27 cellular contexts compared by ENCODE assay signal in the genomic region with DNA sequence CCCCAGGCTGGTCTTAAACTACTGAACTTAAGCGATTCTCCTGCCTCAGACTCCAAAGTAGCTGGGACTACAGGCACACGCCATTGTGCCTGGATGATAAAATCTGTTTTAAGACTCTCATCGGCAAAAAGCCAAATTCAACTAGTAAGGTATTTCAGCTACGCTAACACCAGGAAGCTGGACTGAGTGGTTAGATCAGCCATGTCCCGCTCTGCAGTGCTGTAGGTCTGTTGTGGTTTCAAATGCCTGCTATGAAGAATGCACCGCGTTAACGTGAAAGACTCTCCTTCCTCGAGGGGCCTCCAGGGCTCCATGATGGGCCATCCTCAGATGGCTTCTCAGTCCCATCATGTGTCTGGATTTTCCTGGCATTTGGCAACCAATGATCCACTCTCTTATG.
"Had no signal": no experiment of that assay in that cellular context is flagged by ENCODE, and none has a peak within 500 bp of the region (broad histone marks: within the 10 kb centered on the region; RNA-seq: fewer than 3 reads in every experiment).

No MANE protein-coding gene starts in this region.

- H3K27ac Mint-ChIP-seq: naive thymus-derived CD4-positive, alpha-beta T cell; natural killer cell treated with Interleukin-12 subunit alpha and Interleukin-12 subunit beta and Interleukin-15 and Interleukin-18, amount 100 ng/mL, for 72 hours; stimulated activated memory B cell treated with anti-CD40 and anti-IgM and Interleukin-4, amounts not matched to agents 10 μg/mL and 1 μg/mL and 100 μg/mL, for 72 hours had no signal

- H3K36me3 Mint-ChIP-seq: naive thymus-derived CD4-positive, alpha-beta T cell; natural killer cell treated with Interleukin-12 subunit alpha and Interleukin-12 subunit beta and Interleukin-15 and Interleukin-18, amount 100 ng/mL, for 72 hours; stimulated activated memory B cell treated with anti-CD40 and anti-IgM and Interleukin-4, amounts not matched to agents 10 μg/mL and 1 μg/mL and 100 μg/mL, for 72 hours had no signal

- H3K36me3 ChIP-seq: left lung, lower lobe of right lung, pancreas, right atrium auricular region, right lobe of liver, stomach, thyroid gland, transverse colon, upper lobe of right lung had no signal

- H3K4me1 ChIP-seq: left lung, lower lobe of right lung, pancreas, right lobe of liver, stomach, testis, thyroid gland, transverse colon, upper lobe of right lung had no signal

- ATAC-seq: left colon; left lung; lower lobe of right lung; mucosa of descending colon; naive thymus-derived CD4-positive, alpha-beta T cell; natural killer cell treated with Interleukin-12 subunit alpha and Interleukin-12 subunit beta and Interleukin-15 and Interleukin-18, amount 100 ng/mL, for 72 hours; pancreas; right lobe of liver; upper lobe of right lung had no signal

- H3K4me1 Mint-ChIP-seq: naive thymus-derived CD4-positive, alpha-beta T cell; stimulated activated memory B cell treated with anti-CD40 and anti-IgM and Interleukin-4, amounts not matched to agents 10 μg/mL and 1 μg/mL and 100 μg/mL, for 72 hours had no signal

- H3K4me3 ChIP-seq: left lung, lower lobe of right lung, mucosa of descending colon, pancreas, right atrium auricular region, right lobe of liver, smooth muscle cell, stomach, testis, thyroid gland, transverse colon, upper lobe of right lung had no signal

- H3K9me3 Mint-ChIP-seq: natural killer cell treated with Interleukin-12 subunit alpha and Interleukin-12 subunit beta and Interleukin-15 and Interleukin-18, amount 100 ng/mL, for 72 hours; stimulated activated memory B cell treated with anti-CD40 and anti-IgM and Interleukin-4, amounts not matched to agents 10 μg/mL and 1 μg/mL and 100 μg/mL, for 72 hours had no signal

- DNase-seq: hippocampal formation; kidney; left colon; left lung; lower lobe of right lung; midbrain; mucosa of descending colon; naive thymus-derived CD4-positive, alpha-beta T cell; nucleus accumbens; pancreas; right lobe of liver; stimulated activated CD4-positive, alpha-beta T cell treated with anti-CD3 and anti-CD28 coated beads, Interleukin-1b, Interleukin-23, amount 100 ng/mL, for 48 hours; stimulated activated CD4-positive, alpha-beta T cell treated with anti-CD3 and anti-CD28 coated beads, Interleukin-2, amount 100 ng/mL, for 48 hours; stimulated activated CD4-positive, alpha-beta T cell treated with anti-CD3 and anti-CD28 coated beads, Interleukin-4, amount 100 ng/mL, for 4 hours; stimulated activated CD8-positive, alpha-beta memory T cell treated with anti-CD3 and anti-CD28 coated beads, Interleukin-4, amount 100 ng/mL, for 48 hours; stimulated activated naive CD8-positive, alpha-beta T cell treated with anti-CD3 and anti-CD28 coated beads, Interleukin-15, Interleukin-2, amounts not matched to agents 100 U/mL and 50 U/mL, for 24 hours; stomach; testis; thyroid gland; transverse colon; upper lobe of right lung had no signal

- H3K27me3 ChIP-seq: left lung, pancreas, right atrium auricular region, right lobe of liver, testis, thyroid gland, upper lobe of right lung had no signal

- FAIRE-seq: islet of Langerhans, kidney, pancreas, urothelium cell line had no signal

- H3K4me3 Mint-ChIP-seq: naive thymus-derived CD4-positive, alpha-beta T cell; natural killer cell treated with Interleukin-12 subunit alpha and Interleukin-12 subunit beta and Interleukin-15 and Interleukin-18, amount 100 ng/mL, for 72 hours; stimulated activated memory B cell treated with anti-CD40 and anti-IgM and Interleukin-4, amounts not matched to agents 10 μg/mL and 1 μg/mL and 100 μg/mL, for 72 hours had no signal

- H3K27ac ChIP-seq: left lung, lower lobe of right lung, pancreas, right lobe of liver, stomach, testis, thyroid gland, transverse colon, upper lobe of right lung had no signal

- H3K4me2 ChIP-seq: smooth muscle cell had no signal

- H3K9me3 ChIP-seq: left lung, lower lobe of right lung, mucosa of descending colon, pancreas, right atrium auricular region, right lobe of liver, stomach, testis, thyroid gland, transverse colon, upper lobe of right lung had no signal
